14 cellular contexts compared by ENCODE assay signal in genomic region chr17:80765241-80766022, GRCh38.
DNase-seq lines count a peak whose midpoint lies in the region; ATAC-seq and TF ChIP-seq lines count a peak whose summit lies in the region.
"Had no signal": no experiment of that assay in that cellular context is flagged by ENCODE, and none has a peak within 500 bp of the region (broad histone marks: within the 10 kb centered on the region; RNA-seq: fewer than 3 reads in every experiment).

No MANE protein-coding gene starts in this region.

- WGBS in suprapubic skin: 73% methylated on average over 18 of the region's 18 CpGs

- no peak overlapping the region for H3K9ac ChIP-seq in MM.1S (ENCODE audit: low read length)

- no peak for DNase-seq in activated CD4-positive, alpha-beta T cell treated with anti-CD3 and anti-CD28 coated beads for 36 hours
- DNase-seq in activated CD4-positive, alpha-beta T cell treated with anti-CD3 and anti-CD28 coated beads for 1 hour: no peak
- DNase-seq in MM.1S (no peak), foreskin fibroblast (no peak), suprapubic skin (ENCODE audit: low spot score in 2 of 2) (no peak)
- no peak for DNase-seq in activated naive CD8-positive, alpha-beta T cell treated with anti-CD3 and anti-CD28 coated beads, Interleukin-2, amount 10 ng/mL, durations not matched to agents 7 days and 5 days
- DNase-seq: 8988T; foreskin keratinocyte; NCI-H1930; occipital lobe; stimulated activated naive CD4-positive, alpha-beta T cell treated with Interleukin-2 at 50 U/mL for 16 hours; T1000 had no signal

- no peaks in the 10 kb centered on the region for H3K9me3 Mint-ChIP-seq in activated CD4-positive, alpha-beta T cell treated with anti-CD3 and anti-CD28 coated beads for 36 hours (ENCODE audit: low read depth)
- H3K9me3 Mint-ChIP-seq in activated naive CD8-positive, alpha-beta T cell treated with anti-CD3 and anti-CD28 coated beads, Interleukin-2, amount 10 ng/mL, durations not matched to agents 7 days and 5 days: no peaks in the 10 kb centered on the region

- no peaks in the 10 kb centered on the region for H3K27me3 Mint-ChIP-seq in activated CD4-positive, alpha-beta T cell treated with anti-CD3 and anti-CD28 coated beads for 36 hours
- H3K27me3 Mint-ChIP-seq in activated naive CD8-positive, alpha-beta T cell treated with anti-CD3 and anti-CD28 coated beads, Interleukin-2, amount 10 ng/mL, durations not matched to agents 7 days and 5 days: no peaks in the 10 kb centered on the region

- no peaks in the 10 kb centered on the region for H4K20me1 ChIP-seq in MM.1S (ENCODE audit: insufficient read depth, low read length)

- H3K79me2 ChIP-seq in MM.1S (ENCODE audit: low read length): no peaks in the 10 kb centered on the region

- peaks cover 22% of the 10 kb centered on the region for H3K36me3 Mint-ChIP-seq in activated CD4-positive, alpha-beta T cell treated with anti-CD3 and anti-CD28 coated beads for 36 hours (ENCODE audit: low read depth)
- H3K36me3 Mint-ChIP-seq in activated naive CD8-positive, alpha-beta T cell treated with anti-CD3 and anti-CD28 coated beads, Interleukin-2, amount 10 ng/mL, durations not matched to agents 7 days and 5 days: peaks cover 14% of the 10 kb centered on the region

- CTCF ChIA-PET in activated CD4-positive, alpha-beta T cell treated with anti-CD3 and anti-CD28 coated beads for 36 hours (lab: Charles Lee): interaction anchor here (1.8 kb wide), 1 partner anchor 17 kb away, joined by 6 read pairs; no protein-coding TSS in a partner anchor

- no peaks in the 10 kb centered on the region for H3K9me2 ChIP-seq in MM.1S (replicated peaks; ENCODE audit: insufficient read depth, low read length)

- intact Hi-C loops in activated CD4-positive, alpha-beta T cell treated with anti-CD3 and anti-CD28 coated beads for 36 hours (cut with DNase I, micrococcal nuclease): no loop called here

- POLR2A ChIA-PET in activated CD4-positive, alpha-beta T cell treated with anti-CD3 and anti-CD28 coated beads for 36 hours (lab: Charles Lee): interaction anchor here (0.6 kb wide), 1 partner anchor 22 kb away, joined by 3 read pairs; no protein-coding TSS in a partner anchor
- POLR2A ChIA-PET in activated naive CD8-positive, alpha-beta T cell treated with anti-CD3 and anti-CD28 coated beads, Interleukin-2, amount 10 ng/mL, durations not matched to agents 7 days and 5 days (lab: Charles Lee): interaction anchor here (1.4 kb wide), 1 partner anchor 9 kb away, joined by 3 read pairs; no protein-coding TSS in a partner anchor

- TF ChIP-seq CTCF in MM.1S (IDR thresholded peaks at IDR 0.05; ENCODE audit: low read length): no peak
- no peak for TF ChIP-seq CTCF in neutrophil (IDR thresholded peaks at IDR 0.05)
- no peak for TF ChIP-seq CTCF in foreskin fibroblast (IDR thresholded peaks at IDR 0.05; ENCODE audit: low read depth, low read length)
- TF ChIP-seq CTCF in suprapubic skin (IDR thresholded peaks at IDR 0.05): no peak

- peak overlapping the region; percentile 39 for H3K4me3 Mint-ChIP-seq in activated CD4-positive, alpha-beta T cell treated with anti-CD3 and anti-CD28 coated beads for 36 hours
- peak overlapping the region; percentile 37 for H3K4me3 Mint-ChIP-seq in activated naive CD8-positive, alpha-beta T cell treated with anti-CD3 and anti-CD28 coated beads, Interleukin-2, amount 10 ng/mL, durations not matched to agents 7 days and 5 days

- H3K4me1 Mint-ChIP-seq in activated CD4-positive, alpha-beta T cell treated with anti-CD3 and anti-CD28 coated beads for 36 hours: peaks cover 70% of the 10 kb centered on the region
- H3K4me1 Mint-ChIP-seq in activated naive CD8-positive, alpha-beta T cell treated with anti-CD3 and anti-CD28 coated beads, Interleukin-2, amount 10 ng/mL, durations not matched to agents 7 days and 5 days: peaks cover 56% of the 10 kb centered on the region

- no peak overlapping the region; the same call in 1 of the 2 replicates for H3K4me2 ChIP-seq in MM.1S (ENCODE audit: low read depth, low read length)

- no peak for TF ChIP-seq EP300 in suprapubic skin (IDR thresholded peaks at IDR 0.05)

- H3K9me3 ChIP-seq in MM.1S (replicated peaks; ENCODE audit: insufficient read depth, low read length) (no peaks in the 10 kb centered on the region), neutrophil (no peaks in the 10 kb centered on the region), suprapubic skin (no peaks in the 10 kb centered on the region)

- ATAC-seq in activated CD4-positive, alpha-beta T cell treated with anti-CD3 and anti-CD28 coated beads for 36 hours: no peak
- no peak for ATAC-seq in activated naive CD8-positive, alpha-beta T cell treated with anti-CD3 and anti-CD28 coated beads, Interleukin-2, amount 10 ng/mL, durations not matched to agents 7 days and 5 days (ENCODE audit: low read depth)
- ATAC-seq in HG03439 (IDR thresholded peaks at IDR 0.05; ENCODE audit: unreplicated experiment): no peak
- ATAC-seq: foreskin keratinocyte had no signal

- H3K27ac Mint-ChIP-seq in activated CD4-positive, alpha-beta T cell treated with anti-CD3 and anti-CD28 coated beads for 36 hours: peak overlapping the region; percentile 86
- peak overlapping the region; percentile 77 for H3K27ac Mint-ChIP-seq in activated naive CD8-positive, alpha-beta T cell treated with anti-CD3 and anti-CD28 coated beads, Interleukin-2, amount 10 ng/mL, durations not matched to agents 7 days and 5 days

- H3K27me3 ChIP-seq in MM.1S (replicated peaks; ENCODE audit: insufficient read depth, low read length) (no peaks in the 10 kb centered on the region), neutrophil (no peaks in the 10 kb centered on the region), suprapubic skin (no peaks in the 10 kb centered on the region)
- H3K27me3 ChIP-seq: foreskin keratinocyte had no signal

- H3K36me3 ChIP-seq in MM.1S (replicated peaks; ENCODE audit: insufficient read depth, low read length) (no peaks in the 10 kb centered on the region), neutrophil (no peaks in the 10 kb centered on the region), suprapubic skin (no peaks in the 10 kb centered on the region)

- no peak overlapping the region for H2AFZ ChIP-seq in MM.1S (ENCODE audit: low read length)

- peak overlapping the region; percentile 41; the same call in 1 of the 2 replicates for H3K27ac ChIP-seq in MM.1S (ENCODE audit: low read length)
- peak overlapping the region; percentile 8 for H3K27ac ChIP-seq in neutrophil
- H3K27ac ChIP-seq in suprapubic skin: no peak overlapping the region
- H3K27ac ChIP-seq: foreskin keratinocyte had no signal

- H3K4me3 ChIP-seq in MM.1S (ENCODE audit: low read length) (no peak overlapping the region), neutrophil (ENCODE audit: low read depth in 1 of 2, low read length in 1 of 2) (no peak overlapping the region), foreskin fibroblast (ENCODE audit: low read depth in 1 of 2, low read length in 2 of 2) (no peak overlapping the region), suprapubic skin (no peak overlapping the region)

- H3K4me1 ChIP-seq in MM.1S (ENCODE audit: low read length) (peaks cover 3% of the 10 kb centered on the region; the same call in 1 of the 2 replicates), neutrophil (ENCODE audit: control insufficient read depth in 1 of 2, insufficient read depth in 1 of 2, low read depth in 1 of 2, low read length in 1 of 2) (peaks cover 26 to 28% of the 10 kb centered on the region in 2 experiments), suprapubic skin (peaks cover under 1% of the 10 kb centered on the region)

- no peak for TF ChIP-seq POLR2A in suprapubic skin (IDR thresholded peaks at IDR 0.05)

- H3F3A ChIP-seq in MM.1S (ENCODE audit: insufficient read depth, low read length): 0 out of 2 replicates have a peak, but pooled peaks cover 3% of the 10 kb centered on the region
